In the genomic region with DNA sequence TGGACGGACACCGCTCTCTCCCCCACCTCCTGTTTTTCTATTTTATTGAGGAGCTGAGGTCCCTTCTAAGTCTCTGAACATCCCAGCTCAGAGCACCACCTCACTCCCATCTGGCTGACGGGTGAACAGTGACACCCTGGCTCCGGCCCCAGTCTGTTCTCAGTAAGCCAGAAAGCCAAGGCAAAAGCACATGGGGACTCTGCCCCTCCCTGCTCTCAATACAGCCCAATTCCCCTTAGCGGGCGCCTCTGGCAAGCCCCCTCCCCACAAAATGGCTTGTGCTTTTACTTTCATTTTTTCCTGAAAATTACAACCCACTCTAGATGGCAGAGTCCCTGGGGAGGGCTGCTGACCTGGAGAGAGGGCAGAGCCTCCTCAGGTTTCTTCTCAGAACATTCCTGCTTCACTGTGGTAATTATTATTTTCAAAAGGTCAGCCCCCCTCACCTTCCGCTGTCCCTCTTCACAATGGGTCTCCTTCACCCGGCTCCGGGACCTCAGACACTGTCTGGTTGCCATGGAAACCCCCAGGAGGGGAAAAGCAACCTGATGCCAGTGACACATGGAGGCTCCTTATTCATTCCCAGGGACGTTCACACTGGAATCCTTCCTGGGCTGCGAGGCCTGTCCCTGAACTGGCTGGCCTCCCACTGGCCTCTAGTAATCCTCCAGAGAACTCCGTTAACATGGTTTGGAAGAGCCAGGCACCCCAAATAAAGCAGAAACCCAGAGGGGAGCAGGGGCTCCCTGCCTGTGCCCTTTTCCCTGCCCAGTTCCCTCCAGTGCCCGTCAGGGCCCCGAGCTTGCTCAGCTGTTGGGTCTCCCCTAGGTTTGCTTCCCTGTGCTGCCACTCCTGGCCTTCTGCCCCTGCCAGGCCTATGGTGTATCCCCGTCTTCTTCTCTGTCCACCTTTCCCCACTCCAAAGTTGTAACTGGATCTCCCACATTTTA, we compare ENCODE assay signal across 12 cellular contexts. TPM values are rescaled to one million over a fixed set of nuclear protein-coding genes. Genes with fewer than 3 reads are reported as not detected.
A peak's percentile ranks its signal among the peaks of the same experiment; 100 is the strongest.
DNase-seq lines count a peak whose midpoint lies in the region; ATAC-seq and TF ChIP-seq lines count a peak whose summit lies in the region.
"Had no signal": no experiment of that assay in that cellular context is flagged by ENCODE, and none has a peak within 500 bp of the region (broad histone marks: within the 10 kb centered on the region; RNA-seq: fewer than 3 reads in every experiment).

No MANE protein-coding gene starts in this region.

- DNase-seq in CD4-positive, CD25-positive, alpha-beta regulatory T cell, result no peak
- peak; percentile 59 for DNase-seq in HT1080 (ENCODE audit: low read depth)
- DNase-seq in chondrocyte (ENCODE audit: low spot score), result peak; percentile 59
- peak; percentile 93 for DNase-seq in neural progenitor cell (ENCODE audit: low spot score)
- DNase-seq in NCI-H526 treated with DMSO at 0.1 percent for 48 hours (lab: John Stamatoyannopoulos, UW), result no peak
- no peak for DNase-seq in superior temporal gyrus (ENCODE audit: extremely low spot score)
- DNase-seq: MV-4-11 had no signal

- no peak overlapping the region for H2AFZ ChIP-seq in neural progenitor cell (replicated peaks)

- peaks cover 5% of the 10 kb centered on the region for H3K27me3 Mint-ChIP-seq in CD4-positive, CD25-positive, alpha-beta regulatory T cell
- no peaks in the 10 kb centered on the region for H3K27me3 Mint-ChIP-seq in chondrocyte (ENCODE audit: low read depth)
- peaks cover 16% of the 10 kb centered on the region for H3K27me3 Mint-ChIP-seq in neural progenitor cell (ENCODE audit: insufficient read depth, low read depth)

- no peak overlapping the region for H3K27ac ChIP-seq in CD4-positive, CD25-positive, alpha-beta regulatory T cell (ENCODE audit: insufficient read depth, low read length, poor library complexity, severe bottlenecking)
- no peak overlapping the region for H3K27ac ChIP-seq in neural progenitor cell

- no peak for ATAC-seq in CD4-positive, CD25-positive, alpha-beta regulatory T cell (ENCODE audit: low read depth in 2 of 2)
- no peak for ATAC-seq in GM19467 (IDR thresholded peaks at IDR 0.05; ENCODE audit: unreplicated experiment)
- ATAC-seq in HG03045 (IDR thresholded peaks at IDR 0.05; ENCODE audit: unreplicated experiment), result no peak
- ATAC-seq: naive thymus-derived CD8-positive, alpha-beta T cell had no signal

- no peaks in the 10 kb centered on the region for H3K9me3 Mint-ChIP-seq in CD4-positive, CD25-positive, alpha-beta regulatory T cell
- no peaks in the 10 kb centered on the region for H3K9me3 Mint-ChIP-seq in chondrocyte (ENCODE audit: low read depth)
- no peaks in the 10 kb centered on the region for H3K9me3 Mint-ChIP-seq in neural progenitor cell
- H3K9me3 Mint-ChIP-seq: dendritic cell treated with granulocyte-macrophage colony-stimulating factor and Interleukin-4, amounts not matched to agents 40 ng/mL and 50 ng/mL, for 4 days; naive thymus-derived CD8-positive, alpha-beta T cell had no signal

- peaks cover 8 to 28% (median 14%) of the 10 kb centered on the region in 4 donors for H3K4me1 Mint-ChIP-seq in CD4-positive, CD25-positive, alpha-beta regulatory T cell
- H3K4me1 Mint-ChIP-seq in chondrocyte (ENCODE audit: low read depth), result peaks cover 13% of the 10 kb centered on the region
- peaks cover 60% of the 10 kb centered on the region for H3K4me1 Mint-ChIP-seq in neural progenitor cell

- no peaks in the 10 kb centered on the region for H3K27me3 ChIP-seq in CD4-positive, CD25-positive, alpha-beta regulatory T cell (ENCODE audit: control insufficient read depth, insufficient read depth, low read length)
- H3K27me3 ChIP-seq in neural progenitor cell, result peaks cover 9% of the 10 kb centered on the region

- TF ChIP-seq CTCF in chondrocyte (IDR thresholded peaks at IDR 0.05) (no peak), neural progenitor cell (IDR thresholded peaks at IDR 0.05) (no peak)

- no peaks in the 10 kb centered on the region for H3K36me3 ChIP-seq in CD4-positive, CD25-positive, alpha-beta regulatory T cell (ENCODE audit: control insufficient read depth, insufficient read depth, low read length)
- H3K36me3 ChIP-seq in neural progenitor cell, result no peaks in the 10 kb centered on the region

- no peaks in the 10 kb centered on the region for H3K9me3 ChIP-seq in CD4-positive, CD25-positive, alpha-beta regulatory T cell (ENCODE audit: control insufficient read depth in 2 of 2, low read length in 2 of 2)
- H3K9me3 ChIP-seq in neural progenitor cell (ENCODE audit: low read depth), result no peaks in the 10 kb centered on the region

- peak overlapping the region; percentile 79 for H3K4me2 ChIP-seq in neural progenitor cell

- H3K9ac ChIP-seq in neural progenitor cell, result no peak overlapping the region

- H3K4me1 ChIP-seq in CD4-positive, CD25-positive, alpha-beta regulatory T cell (ENCODE audit: control insufficient read depth, insufficient read depth, low read length, poor library complexity, severe bottlenecking), result peaks cover 17% of the 10 kb centered on the region
- peaks cover 48% of the 10 kb centered on the region for H3K4me1 ChIP-seq in neural progenitor cell

- peaks cover 51% of the 10 kb centered on the region for H4K20me1 ChIP-seq in neural progenitor cell (ENCODE audit: low read depth)

- H3K4me3 ChIP-seq in CD4-positive, CD25-positive, alpha-beta regulatory T cell (ENCODE audit: low read depth, low read length), result no peak overlapping the region
- peak overlapping the region; percentile 26 for H3K4me3 ChIP-seq in neural progenitor cell

- H3K79me2 ChIP-seq in neural progenitor cell (ENCODE audit: low read depth), result no peaks in the 10 kb centered on the region

- peaks cover 29% of the 10 kb centered on the region for H3F3A ChIP-seq in neural progenitor cell (ENCODE audit: low read depth)

- H3K4me3 Mint-ChIP-seq in CD4-positive, CD25-positive, alpha-beta regulatory T cell, result peak overlapping the region in 1 of 4 donors; percentile 36
- no peak overlapping the region for H3K4me3 Mint-ChIP-seq in chondrocyte (ENCODE audit: unreplicated experiment)
- H3K4me3 Mint-ChIP-seq in neural progenitor cell, result peak overlapping the region; percentile 74
- H3K4me3 Mint-ChIP-seq: dendritic cell treated with granulocyte-macrophage colony-stimulating factor and Interleukin-4, amounts not matched to agents 40 ng/mL and 50 ng/mL, for 4 days had no signal

- peak overlapping the region in 2 of 3 donors; percentile 76 to 90 for H3K27ac Mint-ChIP-seq in CD4-positive, CD25-positive, alpha-beta regulatory T cell
- peak overlapping the region; percentile 14 for H3K27ac Mint-ChIP-seq in chondrocyte (ENCODE audit: unreplicated experiment)
- peak overlapping the region; percentile 97 for H3K27ac Mint-ChIP-seq in neural progenitor cell
- H3K27ac Mint-ChIP-seq: dendritic cell treated with granulocyte-macrophage colony-stimulating factor and Interleukin-4, amounts not matched to agents 40 ng/mL and 50 ng/mL, for 4 days; naive thymus-derived CD8-positive, alpha-beta T cell had no signal

- no peaks in the 10 kb centered on the region for H3K36me3 Mint-ChIP-seq in CD4-positive, CD25-positive, alpha-beta regulatory T cell
- H3K36me3 Mint-ChIP-seq in chondrocyte (ENCODE audit: low read depth) (no peaks in the 10 kb centered on the region), neural progenitor cell (peaks cover 47% of the 10 kb centered on the region)
- H3K36me3 Mint-ChIP-seq: naive thymus-derived CD8-positive, alpha-beta T cell had no signal

RNA-seq across cellular contexts. Expression of a gene that starts 15.9 kb away (rescaled TPM):
- total RNA-seq in CD4-positive, CD25-positive, alpha-beta regulatory T cell, result not detected
- not detected for polyA plus RNA-seq in CD4-positive, CD25-positive, alpha-beta regulatory T cell
- total RNA-seq in HT1080 (2014; rRNA removed; shearing (Covaris generic)), result 0.02 and 0.07 TPM in 2 replicates
- 0.05 TPM in 1 of 2 replicates, not detected in the other for polyA plus RNA-seq in HT1080 (2015; cell fraction: cytosol; rRNA removed)
- 0.09 and 0.23 TPM in 2 replicates for polyA plus RNA-seq in HT1080 (2015; cell fraction: nucleus; rRNA removed)
- total RNA-seq in chondrocyte, result 2.0 to 47.7 TPM (median 35.6 TPM) in 3 replicates
- total RNA-seq in neural progenitor cell (ENCODE audit: low replicate concordance), result 69.1 and 330 TPM in 2 replicates
- total RNA-seq: ureter had no signal
- polyA plus RNA-seq: naive thymus-derived CD8-positive, alpha-beta T cell had no signal

RNA-seq across cellular contexts. Expression of a gene that starts 25.0 kb away (rescaled TPM):
- 26.4 TPM for total RNA-seq in CD4-positive, CD25-positive, alpha-beta regulatory T cell
- 10 to 100 TPM; 54.1 to 74.8 (median 68.8) TPM for polyA plus RNA-seq in CD4-positive, CD25-positive, alpha-beta regulatory T cell
- total RNA-seq in HT1080 (2014; rRNA removed; shearing (Covaris generic)), result 133 and 139 TPM in 2 replicates
- polyA plus RNA-seq in HT1080 (2015; cell fraction: cytosol; rRNA removed), result 119 and 160 TPM in 2 replicates
- 78.5 and 89.8 TPM in 2 replicates for polyA plus RNA-seq in HT1080 (2015; cell fraction: nucleus; rRNA removed)
- 54.3 to 60.1 TPM (median 54.8 TPM) in 3 replicates for total RNA-seq in chondrocyte
- 87.5 and 115 TPM in 2 replicates for total RNA-seq in neural progenitor cell (ENCODE audit: low replicate concordance)

Comparison
In these comparisons a context has a peak if more than half of its experiments do, and no peak if none do; other contexts are left out.
1. DNase-seq: peak in HT1080 (single experiment), chondrocyte (single experiment) and neural progenitor cell (single experiment); none in CD4-positive, CD25-positive, alpha-beta regulatory T cell (0 of 3), NCI-H526 treated with DMSO at 0.1 percent for 48 hours (single experiment) and superior temporal gyrus (single experiment).
2. H3K27ac Mint-ChIP-seq: peak in every context shown above with its lines; median percentile 97 in neural progenitor cell; 83 in CD4-positive, CD25-positive, alpha-beta regulatory T cell; 14 in chondrocyte.